Comparison of ENCODE assay signal across 15 cellular contexts in genomic region chr6:107576852-107577251, GRCh38.
DNase-seq lines count a peak whose midpoint lies in the region; ATAC-seq and TF ChIP-seq lines count a peak whose summit lies in the region.
"Had no signal": no experiment of that assay in that cellular context is flagged by ENCODE, and none has a peak within 500 bp of the region (broad histone marks: within the 10 kb centered on the region; RNA-seq: fewer than 3 reads in every experiment).

No MANE protein-coding gene starts in this region.

- no peak overlapping the region for H2AK5ac ChIP-seq in neuronal stem cell (ENCODE audit: low read depth, low read length)

- no peaks in the 10 kb centered on the region for H3K9me3 Mint-ChIP-seq in activated CD4-positive, alpha-beta T cell treated with anti-CD3 and anti-CD28 coated beads for 36 hours (ENCODE audit: low read depth)
- H3K9me3 Mint-ChIP-seq in activated CD4-positive, alpha-beta T cell treated with anti-CD3 and anti-CD28 coated beads, Interleukin-2, amount 10 ng/mL, durations not matched to agents 24 days and 14 days = no peaks in the 10 kb centered on the region
- H3K9me3 Mint-ChIP-seq: T-helper 1 cell treated with Interleukin-12 subunit alpha and Interleukin-12 subunit beta and Interleukin-4 antibody, amounts not matched to agents 30 μg/mL and 1 μg/mL, for 36 hours had no signal

- no peaks in the 10 kb centered on the region for H3K27me3 ChIP-seq in Panc1 (ENCODE audit: control insufficient read depth, insufficient read depth, low read length)
- no peaks in the 10 kb centered on the region for H3K27me3 ChIP-seq in neuronal stem cell (ENCODE audit: control insufficient read depth in 3 of 3, insufficient read depth in 3 of 3, low read depth in 1 of 3, low read length in 3 of 3)
- H3K27me3 ChIP-seq: tibial nerve had no signal

- H3K27ac Mint-ChIP-seq in activated CD4-positive, alpha-beta T cell treated with anti-CD3 and anti-CD28 coated beads for 36 hours = no peak overlapping the region
- H3K27ac Mint-ChIP-seq in activated CD4-positive, alpha-beta T cell treated with anti-CD3 and anti-CD28 coated beads, Interleukin-2, amount 10 ng/mL, durations not matched to agents 24 days and 14 days = no peak overlapping the region
- H3K27ac Mint-ChIP-seq: T-helper 1 cell treated with Interleukin-12 subunit alpha and Interleukin-12 subunit beta and Interleukin-4 antibody, amounts not matched to agents 30 μg/mL and 1 μg/mL, for 36 hours had no signal

- no peak overlapping the region for H3K23ac ChIP-seq in neuronal stem cell (ENCODE audit: low read depth, low read length, poor library complexity)

- H3K4ac ChIP-seq in neuronal stem cell (ENCODE audit: low read length) = no peak overlapping the region

- H3K4me1 Mint-ChIP-seq in activated CD4-positive, alpha-beta T cell treated with anti-CD3 and anti-CD28 coated beads for 36 hours = no peaks in the 10 kb centered on the region
- no peaks in the 10 kb centered on the region for H3K4me1 Mint-ChIP-seq in activated CD4-positive, alpha-beta T cell treated with anti-CD3 and anti-CD28 coated beads, Interleukin-2, amount 10 ng/mL, durations not matched to agents 24 days and 14 days

- H3K4me3 Mint-ChIP-seq in activated CD4-positive, alpha-beta T cell treated with anti-CD3 and anti-CD28 coated beads for 36 hours = no peak overlapping the region
- H3K4me3 Mint-ChIP-seq in activated CD4-positive, alpha-beta T cell treated with anti-CD3 and anti-CD28 coated beads, Interleukin-2, amount 10 ng/mL, durations not matched to agents 24 days and 14 days = no peak overlapping the region
- H3K4me3 Mint-ChIP-seq: T-helper 1 cell treated with Interleukin-12 subunit alpha and Interleukin-12 subunit beta and Interleukin-4 antibody, amounts not matched to agents 30 μg/mL and 1 μg/mL, for 36 hours had no signal

- no peaks in the 10 kb centered on the region for H3K36me3 Mint-ChIP-seq in activated CD4-positive, alpha-beta T cell treated with anti-CD3 and anti-CD28 coated beads for 36 hours (ENCODE audit: low read depth)
- no peaks in the 10 kb centered on the region for H3K36me3 Mint-ChIP-seq in activated CD4-positive, alpha-beta T cell treated with anti-CD3 and anti-CD28 coated beads, Interleukin-2, amount 10 ng/mL, durations not matched to agents 24 days and 14 days (ENCODE audit: low read depth)

- H3K79me1 ChIP-seq in neuronal stem cell (ENCODE audit: low read depth, low read length) = no peaks in the 10 kb centered on the region

- H2BK15ac ChIP-seq in neuronal stem cell (ENCODE audit: low read length) = no peak overlapping the region

- no peak overlapping the region for H2BK120ac ChIP-seq in neuronal stem cell (ENCODE audit: low read depth, low read length)

- H3K27ac ChIP-seq in Panc1 (ENCODE audit: low read length) (no peak overlapping the region), epithelial cell of prostate (no peak overlapping the region), neuronal stem cell (replicated peaks; ENCODE audit: low read length) (no peak overlapping the region)
- H3K27ac ChIP-seq: PC-9, tibial nerve had no signal

- H2AFZ ChIP-seq in neuronal stem cell (ENCODE audit: low read length) = no peak overlapping the region
- H2AFZ ChIP-seq: PC-9 had no signal

- CTCF ChIA-PET in activated CD4-positive, alpha-beta T cell treated with anti-CD3 and anti-CD28 coated beads for 36 hours (lab: Charles Lee) = interaction anchor here (0.7 kb wide), 2 partner anchors 532 to 656 kb away, joined by 3 read pairs; no protein-coding TSS in a partner anchor
- CTCF ChIA-PET in Panc1 (lab: Charles Lee) = no interaction called here

- H3K27me3 Mint-ChIP-seq in activated CD4-positive, alpha-beta T cell treated with anti-CD3 and anti-CD28 coated beads for 36 hours = peaks cover 14% of the 10 kb centered on the region
- peaks cover 18% of the 10 kb centered on the region for H3K27me3 Mint-ChIP-seq in activated CD4-positive, alpha-beta T cell treated with anti-CD3 and anti-CD28 coated beads, Interleukin-2, amount 10 ng/mL, durations not matched to agents 24 days and 14 days

- H3K9me3 ChIP-seq in Panc1 (ENCODE audit: control insufficient read depth, insufficient read depth, low read depth, low read length) (no peaks in the 10 kb centered on the region), neuronal stem cell (replicated peaks in 1 of 2; ENCODE audit: control insufficient read depth in 2 of 2, insufficient read depth in 1 of 2, low read depth in 1 of 2, low read length in 2 of 2) (no peaks in the 10 kb centered on the region)
- H3K9me3 ChIP-seq: tibial nerve had no signal

- no peak overlapping the region for H2BK5ac ChIP-seq in neuronal stem cell (ENCODE audit: low read length)

- no peak overlapping the region for H3K9ac ChIP-seq in neuronal stem cell (ENCODE audit: low read depth, low read length, poor library complexity)

- H3K18ac ChIP-seq in neuronal stem cell (ENCODE audit: low read length) = no peak overlapping the region

- H3K36me3 ChIP-seq in Panc1 (ENCODE audit: control insufficient read depth, insufficient read depth, low read length) = no peaks in the 10 kb centered on the region
- peaks cover 0 to 63% of the 10 kb centered on the region in 2 donors for H3K36me3 ChIP-seq in neuronal stem cell (replicated peaks in 1 of 2; ENCODE audit: control insufficient read depth in 2 of 2, insufficient read depth in 2 of 2, low read length in 2 of 2)

- H3K14ac ChIP-seq in neuronal stem cell (ENCODE audit: low read length) = no peak overlapping the region

- peak overlapping the region; percentile 87 for H4K8ac ChIP-seq in neuronal stem cell (ENCODE audit: low read depth, low read length)

- no peak for TF ChIP-seq CTCF in Panc1 (IDR thresholded peaks at IDR 0.05)

- no peak overlapping the region for H3K4me2 ChIP-seq in neuronal stem cell (ENCODE audit: insufficient read depth, low read length, poor library complexity, severe bottlenecking)
- H3K4me2 ChIP-seq: PC-9 had no signal

- ATAC-seq in activated CD4-positive, alpha-beta T cell treated with anti-CD3 and anti-CD28 coated beads for 36 hours = peak; percentile 70
- ATAC-seq in Panc1 (no peak), GM21367 (IDR thresholded peaks at IDR 0.05; ENCODE audit: unreplicated experiment) (no peak)

- no CpG with 5 or more reads among the region's 3 CpGs for WGBS in neuronal stem cell (ENCODE audit: extremely low coverage in 2 of 2, insufficient read length in 2 of 2, insufficient replicate concordance in 1 of 2), 2 donors

- no TSS peak for BruUV-seq in Panc1 (replicated peaks; lab: Mats Ljungman, UMichigan)

- POLR2A ChIA-PET in activated CD4-positive, alpha-beta T cell treated with anti-CD3 and anti-CD28 coated beads for 36 hours (lab: Charles Lee) = no interaction called here
- POLR2A ChIA-PET in Panc1 (lab: Charles Lee) = interaction anchor here (0.7 kb wide), 1 partner anchor 344 kb away, joined by 4 read pairs; no protein-coding TSS in a partner anchor

- H4K91ac ChIP-seq in neuronal stem cell (ENCODE audit: low read depth, low read length, poor library complexity) = no peak overlapping the region

- intact Hi-C loops in activated CD4-positive, alpha-beta T cell treated with anti-CD3 and anti-CD28 coated beads for 36 hours (cut with DNase I, micrococcal nuclease) = no loop called here
- intact Hi-C loops in activated CD4-positive, alpha-beta T cell treated with anti-CD3 and anti-CD28 coated beads, Interleukin-2, amount 10 ng/mL, durations not matched to agents 24 days and 14 days (cut with micrococcal nuclease) = no loop called here
- intact Hi-C loops in Panc1 (cut with micrococcal nuclease; ENCODE audit: unreplicated experiment) (no loop called here), posterior cingulate gyrus (cut with DNase I) (no loop called here)

- peak; percentile 15 for DNase-seq in activated CD4-positive, alpha-beta T cell treated with anti-CD3 and anti-CD28 coated beads for 36 hours
- DNase-seq in activated CD4-positive, alpha-beta T cell treated with anti-CD3 and anti-CD28 coated beads, Interleukin-2, amount 10 ng/mL, durations not matched to agents 24 days and 14 days = no peak
- DNase-seq in Panc1 (ENCODE audit: low read depth, low spot score) (peak; percentile 8), epithelial cell of prostate (ENCODE audit: low read depth, low spot score) (peak; percentile 75), neuronal stem cell (ENCODE audit: low spot score) (no peak), KBM-7 (no peak), posterior cingulate gyrus (no peak)
- DNase-seq: activated effector memory CD4-positive, alpha-beta T cell treated with Interleukin-2 at 50 U/mL for 16 hours; caudate nucleus; NCI-H1105; NCI-H345 had no signal

- in situ Hi-C loops in Panc1 (cut with HindIII; ENCODE audit: low pct_unique_long_range_greater_than_20kb, low sequenced_read_pairs) (no loop called here), KBM-7 (cut with MboI; ENCODE audit: low pct_unique_long_range_greater_than_20kb, low sequenced_read_pairs) (no loop called here)

- no peak overlapping the region for H2BK12ac ChIP-seq in neuronal stem cell (ENCODE audit: low read length)

- H3K4me3 ChIP-seq in Panc1 (ENCODE audit: low read depth in 2 of 2, low read length in 2 of 2) = no peak overlapping the region
- H3K4me3 ChIP-seq in neuronal stem cell (ENCODE audit: low read length in 2 of 2) = no peak overlapping the region
- H3K4me3 ChIP-seq: PC-9, tibial nerve had no signal

- H3K4me1 ChIP-seq in Panc1 (ENCODE audit: control insufficient read depth, insufficient read depth, low read length) (no peaks in the 10 kb centered on the region), neuronal stem cell (ENCODE audit: control insufficient read depth in 2 of 2, insufficient read depth in 1 of 2, low read depth in 1 of 2, low read length in 2 of 2) (peaks cover 17 to 29% of the 10 kb centered on the region in 2 donors)
- H3K4me1 ChIP-seq: tibial nerve had no signal

Comparison
In these comparisons a context has a peak if more than half of its experiments do, and no peak if none do; other contexts are left out.
1. DNase-seq: peak in activated CD4-positive, alpha-beta T cell treated with anti-CD3 and anti-CD28 coated beads for 36 hours (single experiment), Panc1 (single experiment) and epithelial cell of prostate (single experiment); none in activated CD4-positive, alpha-beta T cell treated with anti-CD3 and anti-CD28 coated beads, Interleukin-2, amount 10 ng/mL, durations not matched to agents 24 days and 14 days (single experiment), neuronal stem cell (single experiment), KBM-7 (single experiment) and posterior cingulate gyrus (0 of 10).